8 cellular contexts compared by ENCODE assay signal in genomic region chr6:52595796-52596130, GRCh38. TPM values are rescaled to one million over a fixed set of nuclear protein-coding genes. Genes with fewer than 3 reads are reported as not detected.
A peak's percentile ranks its signal among the peaks of the same experiment; 100 is the strongest.
DNase-seq lines count a peak whose midpoint lies in the region; ATAC-seq and TF ChIP-seq lines count a peak whose summit lies in the region.

No MANE protein-coding gene starts in this region.

- H3K27me3 ChIP-seq in Panc1 (ENCODE audit: control insufficient read depth, insufficient read depth, low read length), result no peaks in the 10 kb centered on the region
- no peaks in the 10 kb centered on the region for H3K27me3 ChIP-seq in neural progenitor cell
- H3K27me3 ChIP-seq in HAP-1 (ENCODE audit: low read depth), result no peaks in the 10 kb centered on the region

- H4K20me1 ChIP-seq in neural progenitor cell (ENCODE audit: low read depth), result no peaks in the 10 kb centered on the region

- H3K27ac Mint-ChIP-seq in neural progenitor cell, result peak overlapping the region; percentile 81
- H3K27ac Mint-ChIP-seq in naive thymus-derived CD8-positive, alpha-beta T cell, result no peak overlapping the region

- H3K79me2 ChIP-seq in neural progenitor cell (ENCODE audit: low read depth), result no peaks in the 10 kb centered on the region

- H3K9me3 ChIP-seq in Panc1 (ENCODE audit: control insufficient read depth, insufficient read depth, low read depth, low read length), result no peaks in the 10 kb centered on the region
- no peaks in the 10 kb centered on the region for H3K9me3 ChIP-seq in neural progenitor cell (ENCODE audit: low read depth)
- no peaks in the 10 kb centered on the region for H3K9me3 ChIP-seq in HAP-1

- no TSS peak for BruUV-seq in Panc1 (replicated peaks; lab: Mats Ljungman, UMichigan)

- ATAC-seq in GM18508 (IDR thresholded peaks at IDR 0.05; ENCODE audit: insufficient read depth, unreplicated experiment) (peak; percentile 58), HG02610 (IDR thresholded peaks at IDR 0.05; ENCODE audit: unreplicated experiment) (peak; percentile 35), Panc1 (peak; percentile 41; the same call in 1 of the 2 replicates)
- ATAC-seq in naive thymus-derived CD8-positive, alpha-beta T cell, result no peak

- H3K4me1 ChIP-seq in Panc1 (ENCODE audit: control insufficient read depth, insufficient read depth, low read length), result peaks cover 36% of the 10 kb centered on the region
- H3K4me1 ChIP-seq in neural progenitor cell, result peaks cover 10% of the 10 kb centered on the region
- peaks cover 10% of the 10 kb centered on the region for H3K4me1 ChIP-seq in HAP-1

- no peak overlapping the region for H3K4me2 ChIP-seq in neural progenitor cell

- CTCF ChIA-PET in Panc1 (lab: Charles Lee), result interaction anchor here (0.6 to 0.9 kb wide), 2 partner anchors 90 to 188 kb away, joined by 3 to 5 read pairs; no protein-coding TSS in a partner anchor

- intact Hi-C loops in Panc1 (cut with micrococcal nuclease; ENCODE audit: unreplicated experiment), result loop anchor here (5.0 kb wide), 1 partner anchor 67 kb away; no protein-coding TSS in a partner anchor

- DNase-seq in Panc1 (ENCODE audit: low read depth, low spot score) (no peak), neural progenitor cell (ENCODE audit: low spot score) (no peak), T-helper 9 cell (no peak), NCI-H1436 treated with DMSO at 0.1 percent for 48 hours (lab: John Stamatoyannopoulos, UW) (no peak), HAP-1 (ENCODE audit: low spot score in 2 of 2) (no peak)
- DNase-seq in naive thymus-derived CD8-positive, alpha-beta T cell, result no peak

- peak overlapping the region; percentile 59 for H3K27ac ChIP-seq in Panc1 (ENCODE audit: low read length)
- H3K27ac ChIP-seq in neural progenitor cell, result no peak overlapping the region

- no peak overlapping the region for H3K9ac ChIP-seq in neural progenitor cell

- H3K4me3 ChIP-seq in Panc1 (ENCODE audit: low read depth in 2 of 2, low read length in 2 of 2) (no peak overlapping the region), neural progenitor cell (no peak overlapping the region), HAP-1 (no peak overlapping the region)

- H3K4me3 Mint-ChIP-seq in neural progenitor cell, result peak overlapping the region; percentile 13
- H3K4me3 Mint-ChIP-seq in naive thymus-derived CD8-positive, alpha-beta T cell, result no peak overlapping the region

- no peaks in the 10 kb centered on the region for H3K36me3 ChIP-seq in Panc1 (ENCODE audit: control insufficient read depth, insufficient read depth, low read length)
- H3K36me3 ChIP-seq in neural progenitor cell, result no peaks in the 10 kb centered on the region
- H3K36me3 ChIP-seq in HAP-1 (replicated peaks), result no peaks in the 10 kb centered on the region

- in situ Hi-C loops in Panc1 (cut with HindIII; ENCODE audit: low pct_unique_long_range_greater_than_20kb, low sequenced_read_pairs), result no loop called here
- in situ Hi-C loops in HAP-1 (cut with MboI; ENCODE audit: low sequenced_read_pairs), result no loop called here

- no peaks in the 10 kb centered on the region for H3K36me3 Mint-ChIP-seq in neural progenitor cell
- no peaks in the 10 kb centered on the region for H3K36me3 Mint-ChIP-seq in naive thymus-derived CD8-positive, alpha-beta T cell

- peaks cover 11% of the 10 kb centered on the region for H3F3A ChIP-seq in neural progenitor cell (ENCODE audit: low read depth)

- H3K27me3 Mint-ChIP-seq in neural progenitor cell (ENCODE audit: insufficient read depth, low read depth), result no peaks in the 10 kb centered on the region
- H3K27me3 Mint-ChIP-seq in naive thymus-derived CD8-positive, alpha-beta T cell, result no peaks in the 10 kb centered on the region

- no peak for TF ChIP-seq CTCF in Panc1 (IDR thresholded peaks at IDR 0.05)
- no peak for TF ChIP-seq CTCF in neural progenitor cell (IDR thresholded peaks at IDR 0.05)

- POLR2A ChIA-PET in Panc1 (lab: Charles Lee), result no interaction called here
- POLR2A ChIA-PET in naive thymus-derived CD8-positive, alpha-beta T cell (lab: Charles Lee), result no interaction called here

- peaks cover 38% of the 10 kb centered on the region for H3K4me1 Mint-ChIP-seq in neural progenitor cell
- peaks cover 10 to 20% (median 13%) of the 10 kb centered on the region in 4 donors for H3K4me1 Mint-ChIP-seq in naive thymus-derived CD8-positive, alpha-beta T cell

- H2AFZ ChIP-seq in neural progenitor cell (replicated peaks), result no peak overlapping the region

- H3K9me3 Mint-ChIP-seq in neural progenitor cell, result no peaks in the 10 kb centered on the region
- H3K9me3 Mint-ChIP-seq in naive thymus-derived CD8-positive, alpha-beta T cell, result no peaks in the 10 kb centered on the region

RNA-seq across cellular contexts. Expression of gene TRAM2, which starts 18.9 kb away (rescaled TPM):
- total RNA-seq in Panc1 (2021; ENCODE audit: unreplicated experiment) (56.7 TPM), neural progenitor cell (ENCODE audit: low replicate concordance) (12.3 and 15.5 TPM in 2 replicates)
- 32.2 TPM for polyA plus RNA-seq in Panc1 (2012; ENCODE audit: insufficient read length)
- 1 to 10 TPM; 9.4 to 9.9 TPM for total RNA-seq in naive thymus-derived CD8-positive, alpha-beta T cell
- 1 to 10 TPM; 3.1 to 4.9 (median 3.3) TPM for polyA plus RNA-seq in naive thymus-derived CD8-positive, alpha-beta T cell

Comparison
In these comparisons a context has a peak if more than half of its experiments do, and no peak if none do; other contexts are left out.
1. ATAC-seq: peak in GM18508 (single experiment), HG02610 (single experiment) and Panc1 (single experiment); none in naive thymus-derived CD8-positive, alpha-beta T cell (0 of 2).